9 cellular contexts compared by ENCODE assay signal in the genomic region with DNA sequence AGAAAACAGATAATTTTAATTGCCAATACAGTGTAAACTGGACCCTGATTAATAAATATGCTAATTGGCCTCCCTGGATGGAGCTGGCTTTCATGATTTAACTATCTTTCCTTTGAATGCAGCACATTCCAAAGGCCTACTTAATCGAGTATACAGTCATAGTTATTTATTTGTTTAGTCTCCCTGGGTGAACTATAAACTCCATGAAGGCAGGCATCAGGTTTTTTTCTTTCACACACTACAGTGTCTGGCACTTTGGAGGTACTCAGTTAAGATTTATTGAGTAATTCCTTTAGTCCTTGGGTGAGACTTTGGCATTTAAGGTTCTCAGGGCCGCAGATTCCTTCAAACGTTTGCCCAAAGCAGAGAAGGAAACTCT. TPM values are rescaled to one million over a fixed set of nuclear protein-coding genes. Genes with fewer than 3 reads are reported as not detected.
DNase-seq lines count a peak whose midpoint lies in the region; ATAC-seq and TF ChIP-seq lines count a peak whose summit lies in the region.
"Had no signal": no experiment of that assay in that cellular context is flagged by ENCODE, and none has a peak within 500 bp of the region (broad histone marks: within the 10 kb centered on the region; RNA-seq: fewer than 3 reads in every experiment).

No MANE protein-coding gene starts in this region.

- H4K20me1 ChIP-seq in GM23248 (ENCODE audit: insufficient read depth) = no peaks in the 10 kb centered on the region

- H3K4me1 ChIP-seq in GM23248 (ENCODE audit: insufficient read depth) (peaks cover 89% of the 10 kb centered on the region), liver (ENCODE audit: control insufficient read depth in 4 of 4, insufficient read depth in 4 of 4, low read length in 3 of 4) (peaks cover 1 to 14% (median 13%) of the 10 kb centered on the region in 4 donors)

- no peaks in the 10 kb centered on the region for H3K27me3 ChIP-seq in GM23248 (replicated peaks; ENCODE audit: insufficient read depth)
- no peaks in the 10 kb centered on the region for H3K27me3 ChIP-seq in liver (ENCODE audit: control insufficient read depth in 4 of 4, insufficient read depth in 4 of 4, low read length in 3 of 4)

- H3K9ac ChIP-seq in GM23248 = peak overlapping the region; percentile 35
- no peak overlapping the region for H3K9ac ChIP-seq in liver (ENCODE audit: low read depth in 1 of 2, low read length in 2 of 2)

- in situ Hi-C loops in GM23248 (cut with MboI) = no loop called here

- no peak for ATAC-seq in GM19397 (IDR thresholded peaks at IDR 0.05; ENCODE audit: unreplicated experiment)
- no peak for ATAC-seq in GM19463 (IDR thresholded peaks at IDR 0.05; ENCODE audit: unreplicated experiment)

- H3K4me3 Mint-ChIP-seq in brain = no peak overlapping the region
- H3K4me3 Mint-ChIP-seq: immature natural killer cell had no signal

- peaks cover 77% of the 10 kb centered on the region for H3F3A ChIP-seq in GM23248 (ENCODE audit: insufficient read depth)

- DNase-seq in GM23248 (no peak), ecto neural progenitor cell (ENCODE audit: low spot score) (no peak), NCI-H2171 (lab: John Stamatoyannopoulos, UW) (no peak)
- DNase-seq: immature natural killer cell had no signal

- H3K27ac ChIP-seq in GM23248 (peak overlapping the region; percentile 70), liver (ENCODE audit: low read depth in 1 of 2, low read length in 2 of 2) (peak overlapping the region; percentile 77), skin epidermis (peak overlapping the region in 18 of 21 experiments; percentile 22 to 75 (median 60))

- TF ChIP-seq CTCF in brain (conservative IDR thresholded peaks at IDR 0.05) (no peak), liver (IDR thresholded peaks at IDR 0.05; ENCODE audit: low read depth, low read length, missing input control) (no peak)

- H3K36me3 Mint-ChIP-seq in brain = peaks cover 7% of the 10 kb centered on the region
- H3K36me3 Mint-ChIP-seq: immature natural killer cell had no signal

- no peaks in the 10 kb centered on the region for H3K9me3 Mint-ChIP-seq in brain
- H3K9me3 Mint-ChIP-seq: immature natural killer cell had no signal

- TF ChIP-seq RAD21 in liver (IDR thresholded peaks at IDR 0.05) = no peak

- H3K4me2 ChIP-seq in GM23248 (ENCODE audit: unreplicated experiment) = peak overlapping the region; percentile 62

- 2 to 11% methylated on average over 3 of the region's 3 CpGs for WGBS in GM23248 (ENCODE audit: low coverage in 1 of 2, low lambda C conversion rate in 2 of 2, missing lambda C conversion rate in 2 of 2), 2 experiments
- 65% methylated on average over 3 of the region's 3 CpGs for WGBS in liver

- peak overlapping the region in 3 of 5 experiments; percentile 81 to 95 (median 91) for H3K27ac Mint-ChIP-seq in brain
- H3K27ac Mint-ChIP-seq: immature natural killer cell had no signal

- H3K79me2 ChIP-seq in GM23248 (ENCODE audit: insufficient read depth) = peaks cover 86% of the 10 kb centered on the region

- no peaks in the 10 kb centered on the region for H3K27me3 Mint-ChIP-seq in brain

- peaks cover 15% of the 10 kb centered on the region for H3K4me1 Mint-ChIP-seq in brain
- H3K4me1 Mint-ChIP-seq: immature natural killer cell had no signal

- no peak overlapping the region for H2AFZ ChIP-seq in GM23248

- H3K9me2 ChIP-seq in GM23248 (ENCODE audit: insufficient read depth) = no peaks in the 10 kb centered on the region

- H3K9me3 ChIP-seq in GM23248 (ENCODE audit: low read depth) (no peaks in the 10 kb centered on the region), liver (ENCODE audit: control insufficient read depth in 4 of 4, low read length in 3 of 4) (no peaks in the 10 kb centered on the region)

- H3K36me3 ChIP-seq in GM23248 (ENCODE audit: low read depth) (peaks cover 4% of the 10 kb centered on the region; the same call in 1 of the 2 replicates), liver (ENCODE audit: control insufficient read depth in 4 of 4, insufficient read depth in 3 of 4, low read depth in 1 of 4, low read length in 3 of 4) (no peaks in the 10 kb centered on the region)

- H3K4me3 ChIP-seq in GM23248 (peak overlapping the region; percentile 9; the same call in 1 of the 2 replicates), liver (ENCODE audit: low read depth in 1 of 3, low read length in 3 of 3) (no peak overlapping the region), skin epidermis (no peak overlapping the region)

TF ChIP-seq in liver, 16 proteins besides CTCF, POLR2A, EP300 and RAD21:
- TF ChIP-seq, protein P1, sequence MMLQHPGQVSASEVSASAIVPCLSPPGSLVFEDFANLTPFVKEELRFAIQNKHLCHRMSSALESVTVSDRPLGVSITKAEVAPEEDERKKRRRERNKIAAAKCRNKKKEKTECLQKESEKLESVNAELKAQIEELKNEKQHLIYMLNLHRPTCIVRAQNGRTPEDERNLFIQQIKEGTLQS (IDR thresholded peaks at IDR 0.05) = no peak
- TF ChIP-seq HNF4G (IDR thresholded peaks at IDR 0.05) (no peak), EGR1 (IDR thresholded peaks at IDR 0.05; ENCODE audit: low read depth in 2 of 2) (no peak), YY1 (IDR thresholded peaks at IDR 0.05) (no peak), FOXA2 (IDR thresholded peaks at IDR 0.05) (no peak), JUND (IDR thresholded peaks at IDR 0.05) (no peak), TAF1 (conservative IDR thresholded peaks at IDR 0.05) (no peak), GABPA (IDR thresholded peaks at IDR 0.05 in 1 of 2, conservative IDR thresholded peaks at IDR 0.05 in 1 of 2) (no peak), HNF4A (conservative IDR thresholded peaks at IDR 0.05) (no peak), RXRA (IDR thresholded peaks at IDR 0.05) (no peak)
- TF ChIP-seq, protein P2, sequence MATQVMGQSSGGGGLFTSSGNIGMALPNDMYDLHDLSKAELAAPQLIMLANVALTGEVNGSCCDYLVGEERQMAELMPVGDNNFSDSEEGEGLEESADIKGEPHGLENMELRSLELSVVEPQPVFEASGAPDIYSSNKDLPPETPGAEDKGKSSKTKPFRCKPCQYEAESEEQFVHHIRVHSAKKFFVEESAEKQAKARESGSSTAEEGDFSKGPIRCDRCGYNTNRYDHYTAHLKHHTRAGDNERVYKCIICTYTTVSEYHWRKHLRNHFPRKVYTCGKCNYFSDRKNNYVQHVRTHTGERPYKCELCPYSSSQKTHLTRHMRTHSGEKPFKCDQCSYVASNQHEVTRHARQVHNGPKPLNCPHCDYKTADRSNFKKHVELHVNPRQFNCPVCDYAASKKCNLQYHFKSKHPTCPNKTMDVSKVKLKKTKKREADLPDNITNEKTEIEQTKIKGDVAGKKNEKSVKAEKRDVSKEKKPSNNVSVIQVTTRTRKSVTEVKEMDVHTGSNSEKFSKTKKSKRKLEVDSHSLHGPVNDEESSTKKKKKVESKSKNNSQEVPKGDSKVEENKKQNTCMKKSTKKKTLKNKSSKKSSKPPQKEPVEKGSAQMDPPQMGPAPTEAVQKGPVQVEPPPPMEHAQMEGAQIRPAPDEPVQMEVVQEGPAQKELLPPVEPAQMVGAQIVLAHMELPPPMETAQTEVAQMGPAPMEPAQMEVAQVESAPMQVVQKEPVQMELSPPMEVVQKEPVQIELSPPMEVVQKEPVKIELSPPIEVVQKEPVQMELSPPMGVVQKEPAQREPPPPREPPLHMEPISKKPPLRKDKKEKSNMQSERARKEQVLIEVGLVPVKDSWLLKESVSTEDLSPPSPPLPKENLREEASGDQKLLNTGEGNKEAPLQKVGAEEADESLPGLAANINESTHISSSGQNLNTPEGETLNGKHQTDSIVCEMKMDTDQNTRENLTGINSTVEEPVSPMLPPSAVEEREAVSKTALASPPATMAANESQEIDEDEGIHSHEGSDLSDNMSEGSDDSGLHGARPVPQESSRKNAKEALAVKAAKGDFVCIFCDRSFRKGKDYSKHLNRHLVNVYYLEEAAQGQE (IDR thresholded peaks at IDR 0.05) = no peak
- TF ChIP-seq, protein P3, sequence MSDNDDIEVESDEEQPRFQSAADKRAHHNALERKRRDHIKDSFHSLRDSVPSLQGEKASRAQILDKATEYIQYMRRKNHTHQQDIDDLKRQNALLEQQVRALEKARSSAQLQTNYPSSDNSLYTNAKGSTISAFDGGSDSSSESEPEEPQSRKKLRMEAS (IDR thresholded peaks at IDR 0.05) = no peak

RNA-seq across cellular contexts. Expression of a gene that starts 20.4 kb away (rescaled TPM):
- 74.0 and 78.4 TPM in 2 replicates for total RNA-seq in GM23248 (2014; rRNA removed; shearing (Covaris generic))
- polyA plus RNA-seq in GM23248 (2016; fragmentation: Nextera tagmentation; extraction: Ambion mirVana) (31.7 and 34.0 TPM in 2 replicates), brain (ENCODE audit: insufficient read depth, low read depth, low replicate concordance) (45.0 TPM), liver (1 to 10 TPM; 3.2 to 5.4 TPM)
- 1 to 10 TPM; 2.1 to 6.3 TPM for total RNA-seq in liver
